Comparison of ENCODE assay signal across 8 cellular contexts in the genomic region with DNA sequence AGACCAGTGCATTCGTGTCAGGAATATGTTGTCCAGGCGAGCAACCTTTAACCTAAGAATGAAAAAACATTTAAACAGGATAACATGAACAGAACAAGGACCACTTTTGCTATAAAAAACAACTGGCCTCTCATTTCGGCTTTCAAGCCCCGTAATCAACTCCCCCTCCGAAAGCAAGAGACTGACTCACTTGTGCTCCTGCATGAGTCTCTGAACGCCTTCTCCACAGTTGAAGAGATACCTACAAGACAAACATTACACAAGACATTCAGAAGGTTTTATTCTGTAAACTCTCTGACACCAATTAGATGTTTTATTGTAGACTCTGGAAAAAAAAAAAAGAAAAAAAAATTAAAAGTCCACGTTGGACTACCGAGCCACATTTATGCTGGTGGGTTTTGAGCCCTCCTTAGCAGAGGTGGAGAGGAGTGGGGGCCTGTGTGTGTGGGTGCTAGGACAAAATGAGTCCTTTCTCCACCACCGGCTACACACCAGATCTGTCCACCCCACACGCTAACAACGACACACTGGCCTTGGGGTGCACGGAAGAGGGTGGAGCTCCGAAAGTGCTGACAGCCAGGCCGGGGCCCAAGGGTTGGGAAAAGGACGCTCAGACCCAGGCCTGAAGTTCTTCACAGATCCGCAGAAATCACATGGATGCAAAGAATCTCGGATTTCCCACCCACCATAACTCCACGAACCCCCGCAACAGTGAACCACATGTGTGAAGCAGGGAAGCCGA. TPM values are rescaled to one million over a fixed set of nuclear protein-coding genes. Genes with fewer than 3 reads are reported as not detected.
DNase-seq lines count a peak whose midpoint lies in the region; ATAC-seq and TF ChIP-seq lines count a peak whose summit lies in the region.

No MANE protein-coding gene starts in this region.

- TF ChIP-seq CTCF in KMS-11 (conservative IDR thresholded peaks at IDR 0.05; ENCODE audit: low read depth, low read length) (no peak), brain (conservative IDR thresholded peaks at IDR 0.05) (no peak), liver (IDR thresholded peaks at IDR 0.05; ENCODE audit: low read depth, low read length, missing input control) (no peak), tibial nerve (IDR thresholded peaks at IDR 0.05) (no peak)

- H3K27ac ChIP-seq in KMS-11 (peak overlapping the region; percentile 45), liver (ENCODE audit: low read depth in 1 of 2, low read length in 2 of 2) (peak overlapping the region; percentile 68 to 82), tibial nerve (peak overlapping the region in 3 of 4 donors; percentile 65 to 90 (median 73))

- H3K36me3 ChIP-seq in KMS-11 (ENCODE audit: insufficient read depth) = no peaks in the 10 kb centered on the region
- peaks cover 12 to 37% (median 28%) of the 10 kb centered on the region in 4 donors for H3K36me3 ChIP-seq in liver (ENCODE audit: control insufficient read depth in 4 of 4, insufficient read depth in 3 of 4, low read depth in 1 of 4, low read length in 3 of 4)
- peaks cover 0 to 44% (median 14%) of the 10 kb centered on the region in 3 donors for H3K36me3 ChIP-seq in tibial nerve

- H3K9me3 ChIP-seq in liver (ENCODE audit: control insufficient read depth in 4 of 4, low read length in 3 of 4) (no peaks in the 10 kb centered on the region), tibial nerve (no peaks in the 10 kb centered on the region)

- no peaks in the 10 kb centered on the region for H4K20me1 ChIP-seq in KMS-11 (ENCODE audit: insufficient read depth)

- TF ChIP-seq RAD21 in liver (IDR thresholded peaks at IDR 0.05) = no peak

- peak overlapping the region; percentile 41 to 88 (median 76) for H3K27ac Mint-ChIP-seq in brain

- TF ChIP-seq EP300 in tibial nerve (IDR thresholded peaks at IDR 0.05) = no peak

- H2AFZ ChIP-seq in KMS-11 (ENCODE audit: low read depth) = no peak overlapping the region

- ATAC-seq in GM21526 (IDR thresholded peaks at IDR 0.05; ENCODE audit: low FRiP score, unreplicated experiment) = peak; percentile 6

- peak overlapping the region; percentile 97 to 100 (median 98) for H3K4me3 Mint-ChIP-seq in brain

- DNase-seq in CD1c-positive myeloid dendritic cell (ENCODE audit: extremely low spot score) = peak; percentile 39
- DNase-seq in tibial nerve (ENCODE audit: low spot score in 2 of 2) = no peak
- DNase-seq in SKM-1 (lab: John Stamatoyannopoulos, UW; ENCODE audit: unreplicated experiment) = no peak
- DNase-seq in posterior vena cava (ENCODE audit: low spot score) = no peak

- H3K9me3 Mint-ChIP-seq in brain = no peaks in the 10 kb centered on the region

- H3K27me3 Mint-ChIP-seq in brain = peaks cover 4% of the 10 kb centered on the region

- H3K4me3 ChIP-seq in KMS-11 (IDR thresholded peaks at IDR 0.05; ENCODE audit: insufficient read depth, low read depth, low read length) = no peak overlapping the region
- H3K4me3 ChIP-seq in liver (ENCODE audit: low read depth in 1 of 3, low read length in 3 of 3) = peak overlapping the region; percentile 79 to 98 (median 94)
- peak overlapping the region; percentile 74 to 98 (median 77) for H3K4me3 ChIP-seq in tibial nerve

- intact Hi-C loops in posterior vena cava (cut with DNase I) = no loop called here

- TF ChIP-seq POLR2A in tibial nerve (IDR thresholded peaks at IDR 0.05) = no peak

- H3K79me2 ChIP-seq in KMS-11 (ENCODE audit: insufficient read depth, low read depth) = no peaks in the 10 kb centered on the region; the same call in 1 of the 2 replicates

- peaks cover 42% of the 10 kb centered on the region for H3K36me3 Mint-ChIP-seq in brain

- H3K4me1 Mint-ChIP-seq in brain = peaks cover 29% of the 10 kb centered on the region

- no peaks in the 10 kb centered on the region for H3K27me3 ChIP-seq in KMS-11 (ENCODE audit: insufficient read depth, low read depth)
- H3K27me3 ChIP-seq in liver (ENCODE audit: control insufficient read depth in 4 of 4, insufficient read depth in 4 of 4, low read length in 3 of 4) = no peaks in the 10 kb centered on the region
- H3K27me3 ChIP-seq in tibial nerve = no peaks in the 10 kb centered on the region

- WGBS in liver = 19% methylated on average over 20 of the region's 20 CpGs
- 20 to 23% methylated on average over 16 to 20 of the region's 20 CpGs for WGBS in tibial nerve, 2 donors

- H3K9ac ChIP-seq in KMS-11 (peak overlapping the region; percentile 42; the same call in 1 of the 2 replicates), liver (ENCODE audit: low read depth in 1 of 2, low read length in 2 of 2) (peak overlapping the region; percentile 45 to 72)

- H3K4me2 ChIP-seq in KMS-11 = no peak overlapping the region

- no peaks in the 10 kb centered on the region for H3K4me1 ChIP-seq in KMS-11 (ENCODE audit: low read depth, poor library complexity, severe bottlenecking)
- H3K4me1 ChIP-seq in liver (ENCODE audit: control insufficient read depth in 4 of 4, insufficient read depth in 4 of 4, low read length in 3 of 4) = peaks cover 0 to 15% (median 9%) of the 10 kb centered on the region in 4 donors
- H3K4me1 ChIP-seq in tibial nerve = peaks cover 0 to 24% (median 7%) of the 10 kb centered on the region in 4 donors

TF ChIP-seq in liver, 16 proteins besides CTCF, POLR2A, EP300 and RAD21:
- TF ChIP-seq FOXA1 (IDR thresholded peaks at IDR 0.05) (no peak), NR2F2 (IDR thresholded peaks at IDR 0.05) (no peak), TAF1 (conservative IDR thresholded peaks at IDR 0.05) (no peak), SP1 (IDR thresholded peaks at IDR 0.05) (no peak), FOXA2 (IDR thresholded peaks at IDR 0.05) (no peak), JUND (IDR thresholded peaks at IDR 0.05) (no peak), HNF4A (conservative IDR thresholded peaks at IDR 0.05) (no peak), GABPA (IDR thresholded peaks at IDR 0.05 in 1 of 2, conservative IDR thresholded peaks at IDR 0.05 in 1 of 2) (no peak), HNF4G (IDR thresholded peaks at IDR 0.05) (no peak), REST (IDR thresholded peaks at IDR 0.05) (no peak)
- TF ChIP-seq, protein P1, sequence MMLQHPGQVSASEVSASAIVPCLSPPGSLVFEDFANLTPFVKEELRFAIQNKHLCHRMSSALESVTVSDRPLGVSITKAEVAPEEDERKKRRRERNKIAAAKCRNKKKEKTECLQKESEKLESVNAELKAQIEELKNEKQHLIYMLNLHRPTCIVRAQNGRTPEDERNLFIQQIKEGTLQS (IDR thresholded peaks at IDR 0.05) = no peak

RNA-seq across cellular contexts. Expression of gene ELAC2, which starts 0.8 kb away (rescaled TPM):
- 59.0 TPM for polyA plus RNA-seq in brain (ENCODE audit: insufficient read depth, low read depth, low replicate concordance)
- 10 to 100 TPM; 33.3 to 54.1 TPM for total RNA-seq in liver
- polyA plus RNA-seq in liver = 10 to 100 TPM; 26.5 to 39.0 TPM
- 10 to 100 TPM; 48.5 to 86.7 (median 67.4) TPM for total RNA-seq in tibial nerve
- total RNA-seq in posterior vena cava = 10 to 100 TPM; 39.8 to 44.1 TPM
